Comparison of ENCODE assay signal across 20 cellular contexts in genomic region chr7:103336781-103337180, GRCh38.
"Had no signal": no experiment of that assay in that cellular context is flagged by ENCODE, and none has a peak within 500 bp of the region (broad histone marks: within the 10 kb centered on the region; RNA-seq: fewer than 3 reads in every experiment).

No MANE protein-coding gene starts in this region.

- H3K27me3 ChIP-seq: ascending aorta, esophagus muscularis mucosa, heart right ventricle, tibial nerve, uterus had no signal

- H3K9me3 ChIP-seq: ascending aorta, esophagus muscularis mucosa, heart right ventricle, tibial nerve, uterus had no signal

- H3K27ac Mint-ChIP-seq: activated CD4-positive, alpha-beta memory T cell treated with anti-CD3 and anti-CD28 coated beads, Interleukin-2, amount 10 ng/mL, durations not matched to agents 7 days and 5 days; activated CD8-positive, alpha-beta memory T cell treated with anti-CD3 and anti-CD28 coated beads, Interleukin-2, amount 10 ng/mL, durations not matched to agents 7 days and 5 days; activated naive CD4-positive, alpha-beta T cell treated with anti-CD3 and anti-CD28 coated beads for 36 hours; memory B cell; T-helper 2 cell treated with Interferon-gamma antibody and Interleukin-4, amounts not matched to agents 5 μg/mL and 100 μg/mL, for 36 hours had no signal

- H3K4me1 ChIP-seq: ascending aorta, uterus had no signal

- H3K36me3 ChIP-seq: uterus had no signal

- H3K27ac ChIP-seq: ascending aorta, esophagus muscularis mucosa, heart right ventricle, tibial nerve, uterus had no signal

- ATAC-seq: activated CD8-positive, alpha-beta memory T cell treated with anti-CD3 and anti-CD28 coated beads, Interleukin-2, amount 10 ng/mL, durations not matched to agents 7 days and 5 days; heart right ventricle; stimulated activated naive CD8-positive, alpha-beta T cell treated with anti-CD3 and anti-CD28 coated beads, Interleukin-15, Interleukin-2, amounts not matched to agents 100 U/mL and 50 U/mL, for 24 hours had no signal

- H3K4me3 Mint-ChIP-seq: activated CD4-positive, alpha-beta memory T cell treated with anti-CD3 and anti-CD28 coated beads, Interleukin-2, amount 10 ng/mL, durations not matched to agents 7 days and 5 days; activated CD8-positive, alpha-beta memory T cell treated with anti-CD3 and anti-CD28 coated beads, Interleukin-2, amount 10 ng/mL, durations not matched to agents 7 days and 5 days; activated naive CD4-positive, alpha-beta T cell treated with anti-CD3 and anti-CD28 coated beads for 36 hours; memory B cell; neural crest cell; T-helper 2 cell treated with Interferon-gamma antibody and Interleukin-4, amounts not matched to agents 5 μg/mL and 100 μg/mL, for 36 hours had no signal

- H3K27me3 Mint-ChIP-seq: activated CD4-positive, alpha-beta memory T cell treated with anti-CD3 and anti-CD28 coated beads, Interleukin-2, amount 10 ng/mL, durations not matched to agents 7 days and 5 days; activated CD8-positive, alpha-beta memory T cell treated with anti-CD3 and anti-CD28 coated beads, Interleukin-2, amount 10 ng/mL, durations not matched to agents 7 days and 5 days; memory B cell had no signal

- H3K9me3 Mint-ChIP-seq: activated CD4-positive, alpha-beta memory T cell treated with anti-CD3 and anti-CD28 coated beads, Interleukin-2, amount 10 ng/mL, durations not matched to agents 7 days and 5 days; activated naive CD4-positive, alpha-beta T cell treated with anti-CD3 and anti-CD28 coated beads for 36 hours; memory B cell; neural crest cell; T-helper 2 cell treated with Interferon-gamma antibody and Interleukin-4, amounts not matched to agents 5 μg/mL and 100 μg/mL, for 36 hours had no signal

- H3K4me3 ChIP-seq: ascending aorta, esophagus muscularis mucosa, heart right ventricle, tibial nerve, uterus had no signal

- DNase-seq: activated CD4-positive, alpha-beta memory T cell treated with anti-CD3 and anti-CD28 coated beads, Interleukin-2, amount 10 ng/mL, durations not matched to agents 7 days and 5 days; activated CD4-positive, alpha-beta T cell treated with anti-CD3 and anti-CD28 coated beads for 48 hours; activated CD4-positive, CD25-positive, alpha-beta regulatory T cell; activated CD8-positive, alpha-beta memory T cell treated with anti-CD3 and anti-CD28 coated beads, Interleukin-2, amount 10 ng/mL, durations not matched to agents 7 days and 5 days; activated naive CD4-positive, alpha-beta T cell treated with anti-CD3 and anti-CD28 coated beads for 36 hours; effector CD8-positive, alpha-beta T cell; heart right ventricle; kidney glomerular epithelial cell; retina; stimulated activated CD4-positive, alpha-beta T cell treated with anti-CD3 and anti-CD28 coated beads, Interleukin-12 subunit alpha, Interleukin-12 subunit beta, amount 100 ng/mL, for 4 hours; stimulated activated CD4-positive, alpha-beta T cell treated with anti-CD3 and anti-CD28 coated beads, Interleukin-2, amount 100 ng/mL, for 24 hours; stimulated activated naive CD8-positive, alpha-beta T cell treated with anti-CD3 and anti-CD28 coated beads, Interleukin-15, Interleukin-2, amounts not matched to agents 100 U/mL and 50 U/mL, for 24 hours; substantia nigra; uterus had no signal
